In genomic region chr14:53380041-53380440, GRCh38 we compare ENCODE assay signal across 31 cellular contexts.
"Had no signal": no experiment of that assay in that cellular context is flagged by ENCODE, and none has a peak within 500 bp of the region (broad histone marks: within the 10 kb centered on the region; RNA-seq: fewer than 3 reads in every experiment).

No MANE protein-coding gene starts in this region.

- H3K27me3 ChIP-seq: brain microvascular endothelial cell, Peyer's patch had no signal

- DNase-seq: activated B cell treated with CpG ODN at 0.5 μM for 24 hours; activated CD4-positive, alpha-beta memory T cell treated with anti-CD3 and anti-CD28 coated beads for 36 hours; activated CD4-positive, alpha-beta T cell treated with anti-CD3 and anti-CD28 coated beads for 4 hours; activated CD4-positive, alpha-beta T cell treated with anti-CD3 and anti-CD28 coated beads, Interleukin-2, amount 50 U/mL, for 1 hour; activated CD4-positive, CD25-positive, alpha-beta regulatory T cell treated with anti-CD3 and anti-CD28 coated beads, Interleukin-2, amount 50 U/mL, for 72 hours; activated CD8-positive, alpha-beta memory T cell treated with anti-CD3 and anti-CD28 coated beads, Interleukin-2, amount 50 U/mL, for 4 hours; activated gamma-delta T cell treated with Interleukin-2 at 50 U/mL for 16 hours; activated naive CD4-positive, alpha-beta T cell treated with anti-CD3 and anti-CD28 coated beads for 36 hours; activated T-cell treated with anti-CD3 and anti-CD28 coated beads for 4 hours; activated T-cell treated with anti-CD3 and anti-CD28 coated beads, Interleukin-2, amount 50 U/mL, for 4 hours; amniotic stem cell; aorta; brain microvascular endothelial cell; central memory CD4-positive, alpha-beta T cell; NCI-H1092 treated with DMSO at 0.1 percent for 48 hours; NCI-H1417 treated with DMSO at 0.1 percent for 48 hours; NCI-H187 treated with DMSO at 0.1 percent for 48 hours; NCI-H2081; NCI-H226; NCI-H446 treated with DMSO at 0.1 percent for 48 hours; NCI-H524; NCI-H69; NCI-H82; Peyer's patch; RPMI8226; SIG-M5; SW 1271; T-helper 1 cell; T-helper 2 cell; T-helper 9 cell had no signal

- H3K27ac ChIP-seq: brain microvascular endothelial cell, Peyer's patch, VCaP had no signal

- H3K36me3 ChIP-seq: brain microvascular endothelial cell, Peyer's patch had no signal

- H3K4me3 ChIP-seq: Peyer's patch had no signal

- H3K4me1 ChIP-seq: Peyer's patch had no signal

- H3K9me3 ChIP-seq: Peyer's patch had no signal
